In the genomic region with DNA sequence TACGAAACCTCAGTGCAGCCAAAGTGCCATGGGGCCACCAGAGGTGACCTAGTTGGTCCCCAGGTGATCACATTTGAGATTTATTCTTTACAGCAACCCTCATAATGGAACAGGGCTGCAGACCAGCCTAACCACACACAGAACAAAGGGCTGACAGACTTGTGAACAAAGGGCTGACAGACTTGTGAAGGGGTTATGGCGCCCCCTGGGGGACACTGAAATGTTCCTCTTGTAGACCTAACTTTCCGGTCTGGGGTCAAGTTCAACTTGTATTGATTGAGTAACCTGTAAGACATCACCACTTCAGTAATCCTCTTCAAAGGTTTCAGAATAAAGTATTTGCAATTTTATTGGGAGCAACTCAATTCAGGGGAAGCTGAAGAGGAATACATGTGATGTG, we compare ENCODE assay signal across 1 cellular context.
TF ChIP-seq lines count a peak whose summit lies in the region.

No MANE protein-coding gene starts in this region.

TF ChIP-seq in HepG2, 621 proteins besides CTCF, POLR2A, EP300 and RAD21 (continued from another document and continues in another):
- TF ChIP-seq, protein P1, sequence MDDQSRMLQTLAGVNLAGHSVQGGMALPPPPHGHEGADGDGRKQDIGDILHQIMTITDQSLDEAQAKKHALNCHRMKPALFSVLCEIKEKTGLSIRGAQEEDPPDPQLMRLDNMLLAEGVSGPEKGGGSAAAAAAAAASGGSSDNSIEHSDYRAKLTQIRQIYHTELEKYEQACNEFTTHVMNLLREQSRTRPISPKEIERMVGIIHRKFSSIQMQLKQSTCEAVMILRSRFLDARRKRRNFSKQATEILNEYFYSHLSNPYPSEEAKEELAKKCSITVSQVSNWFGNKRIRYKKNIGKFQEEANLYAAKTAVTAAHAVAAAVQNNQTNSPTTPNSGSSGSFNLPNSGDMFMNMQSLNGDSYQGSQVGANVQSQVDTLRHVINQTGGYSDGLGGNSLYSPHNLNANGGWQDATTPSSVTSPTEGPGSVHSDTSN (CRISPR knock-in tag; IDR thresholded peaks at IDR 0.05; ENCODE audit: borderline replicate concordance) = no peak
- TF ChIP-seq GABPA (IDR thresholded peaks at IDR 0.05; ENCODE audit: low read depth, low read length) (no peak), GABPA (CRISPR knock-in tag; IDR thresholded peaks at IDR 0.05; ENCODE audit: low read depth) (peak; percentile 41; the same call in 1 of the 2 replicates), ZNF879 (CRISPR knock-in tag; IDR thresholded peaks at IDR 0.05) (no peak), ZNF33A (CRISPR knock-in tag; IDR thresholded peaks at IDR 0.05; ENCODE audit: borderline replicate concordance) (no peak), KLF13 (CRISPR knock-in tag; IDR thresholded peaks at IDR 0.05) (no peak), SOX5 (CRISPR knock-in tag; IDR thresholded peaks at IDR 0.05; ENCODE audit: borderline replicate concordance) (peak; percentile 65; the same call in 1 of the 2 replicates), ZNF790 (CRISPR knock-in tag; IDR thresholded peaks at IDR 0.05; ENCODE audit: borderline replicate concordance) (no peak), BCL6 (CRISPR knock-in tag; IDR thresholded peaks at IDR 0.05) (peak; percentile 61; the same call in 1 of the 2 replicates), SALL2 (CRISPR knock-in tag; IDR thresholded peaks at IDR 0.05) (no peak), RFX1 (IDR thresholded peaks at IDR 0.05) (no peak), PHB2 (IDR thresholded peaks at IDR 0.05; ENCODE audit: partially characterized antibody) (no peak), ZMAT3 (CRISPR knock-in tag; conservative IDR thresholded peaks at IDR 0.05) (no peak), ZNF816 (CRISPR knock-in tag; IDR thresholded peaks at IDR 0.05; ENCODE audit: borderline replicate concordance) (no peak), ZFP82 (CRISPR knock-in tag; IDR thresholded peaks at IDR 0.05; ENCODE audit: borderline replicate concordance) (no peak), FOSL2 (CRISPR knock-in tag; IDR thresholded peaks at IDR 0.05) (peak; percentile 40; the same call in 1 of the 2 replicates), TAF15 (IDR thresholded peaks at IDR 0.05; ENCODE audit: low read depth, low read length, poor library complexity, severe bottlenecking) (no peak), SKI (IDR thresholded peaks at IDR 0.05; ENCODE audit: partially characterized antibody) (peak; percentile 72), TOPORS (CRISPR knock-in tag; IDR thresholded peaks at IDR 0.05) (no peak), FLYWCH1 (CRISPR knock-in tag; IDR thresholded peaks at IDR 0.05) (no peak), ZSCAN20 (CRISPR knock-in tag; IDR thresholded peaks at IDR 0.05; ENCODE audit: borderline replicate concordance) (no peak), NAIF1 (CRISPR knock-in tag; IDR thresholded peaks at IDR 0.05; ENCODE audit: borderline replicate concordance) (0 out of 2 replicates have a peak, but pooled peaks have one; percentile 33), ZNF251 (CRISPR knock-in tag; IDR thresholded peaks at IDR 0.05) (no peak), ZNF546 (CRISPR knock-in tag; conservative IDR thresholded peaks at IDR 0.05) (no peak)
- TF ChIP-seq, protein P2, sequence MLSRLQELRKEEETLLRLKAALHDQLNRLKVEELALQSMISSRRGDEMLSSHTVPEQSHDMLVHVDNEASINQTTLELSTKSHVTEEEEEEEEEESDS (CRISPR knock-in tag; IDR thresholded peaks at IDR 0.05; ENCODE audit: borderline replicate concordance) = no peak
- TF ChIP-seq, protein P3, sequence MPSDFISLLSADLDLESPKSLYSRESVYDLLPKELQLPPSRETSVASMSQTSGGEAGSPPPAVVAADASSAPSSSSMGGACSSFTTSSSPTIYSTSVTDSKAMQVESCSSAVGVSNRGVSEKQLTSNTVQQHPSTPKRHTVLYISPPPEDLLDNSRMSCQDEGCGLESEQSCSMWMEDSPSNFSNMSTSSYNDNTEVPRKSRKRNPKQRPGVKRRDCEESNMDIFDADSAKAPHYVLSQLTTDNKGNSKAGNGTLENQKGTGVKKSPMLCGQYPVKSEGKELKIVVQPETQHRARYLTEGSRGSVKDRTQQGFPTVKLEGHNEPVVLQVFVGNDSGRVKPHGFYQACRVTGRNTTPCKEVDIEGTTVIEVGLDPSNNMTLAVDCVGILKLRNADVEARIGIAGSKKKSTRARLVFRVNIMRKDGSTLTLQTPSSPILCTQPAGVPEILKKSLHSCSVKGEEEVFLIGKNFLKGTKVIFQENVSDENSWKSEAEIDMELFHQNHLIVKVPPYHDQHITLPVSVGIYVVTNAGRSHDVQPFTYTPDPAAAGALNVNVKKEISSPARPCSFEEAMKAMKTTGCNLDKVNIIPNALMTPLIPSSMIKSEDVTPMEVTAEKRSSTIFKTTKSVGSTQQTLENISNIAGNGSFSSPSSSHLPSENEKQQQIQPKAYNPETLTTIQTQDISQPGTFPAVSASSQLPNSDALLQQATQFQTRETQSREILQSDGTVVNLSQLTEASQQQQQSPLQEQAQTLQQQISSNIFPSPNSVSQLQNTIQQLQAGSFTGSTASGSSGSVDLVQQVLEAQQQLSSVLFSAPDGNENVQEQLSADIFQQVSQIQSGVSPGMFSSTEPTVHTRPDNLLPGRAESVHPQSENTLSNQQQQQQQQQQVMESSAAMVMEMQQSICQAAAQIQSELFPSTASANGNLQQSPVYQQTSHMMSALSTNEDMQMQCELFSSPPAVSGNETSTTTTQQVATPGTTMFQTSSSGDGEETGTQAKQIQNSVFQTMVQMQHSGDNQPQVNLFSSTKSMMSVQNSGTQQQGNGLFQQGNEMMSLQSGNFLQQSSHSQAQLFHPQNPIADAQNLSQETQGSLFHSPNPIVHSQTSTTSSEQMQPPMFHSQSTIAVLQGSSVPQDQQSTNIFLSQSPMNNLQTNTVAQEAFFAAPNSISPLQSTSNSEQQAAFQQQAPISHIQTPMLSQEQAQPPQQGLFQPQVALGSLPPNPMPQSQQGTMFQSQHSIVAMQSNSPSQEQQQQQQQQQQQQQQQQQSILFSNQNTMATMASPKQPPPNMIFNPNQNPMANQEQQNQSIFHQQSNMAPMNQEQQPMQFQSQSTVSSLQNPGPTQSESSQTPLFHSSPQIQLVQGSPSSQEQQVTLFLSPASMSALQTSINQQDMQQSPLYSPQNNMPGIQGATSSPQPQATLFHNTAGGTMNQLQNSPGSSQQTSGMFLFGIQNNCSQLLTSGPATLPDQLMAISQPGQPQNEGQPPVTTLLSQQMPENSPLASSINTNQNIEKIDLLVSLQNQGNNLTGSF (CRISPR knock-in tag; IDR thresholded peaks at IDR 0.05) = no peak
- TF ChIP-seq, protein P4, sequence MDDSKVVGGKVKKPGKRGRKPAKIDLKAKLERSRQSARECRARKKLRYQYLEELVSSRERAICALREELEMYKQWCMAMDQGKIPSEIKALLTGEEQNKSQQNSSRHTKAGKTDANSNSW (CRISPR knock-in tag; IDR thresholded peaks at IDR 0.05; ENCODE audit: borderline replicate concordance) = no peak
- TF ChIP-seq, protein P5, sequence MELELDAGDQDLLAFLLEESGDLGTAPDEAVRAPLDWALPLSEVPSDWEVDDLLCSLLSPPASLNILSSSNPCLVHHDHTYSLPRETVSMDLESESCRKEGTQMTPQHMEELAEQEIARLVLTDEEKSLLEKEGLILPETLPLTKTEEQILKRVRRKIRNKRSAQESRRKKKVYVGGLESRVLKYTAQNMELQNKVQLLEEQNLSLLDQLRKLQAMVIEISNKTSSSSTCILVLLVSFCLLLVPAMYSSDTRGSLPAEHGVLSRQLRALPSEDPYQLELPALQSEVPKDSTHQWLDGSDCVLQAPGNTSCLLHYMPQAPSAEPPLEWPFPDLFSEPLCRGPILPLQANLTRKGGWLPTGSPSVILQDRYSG (CRISPR knock-in tag; IDR thresholded peaks at IDR 0.05) = no peak
- TF ChIP-seq, protein P6, sequence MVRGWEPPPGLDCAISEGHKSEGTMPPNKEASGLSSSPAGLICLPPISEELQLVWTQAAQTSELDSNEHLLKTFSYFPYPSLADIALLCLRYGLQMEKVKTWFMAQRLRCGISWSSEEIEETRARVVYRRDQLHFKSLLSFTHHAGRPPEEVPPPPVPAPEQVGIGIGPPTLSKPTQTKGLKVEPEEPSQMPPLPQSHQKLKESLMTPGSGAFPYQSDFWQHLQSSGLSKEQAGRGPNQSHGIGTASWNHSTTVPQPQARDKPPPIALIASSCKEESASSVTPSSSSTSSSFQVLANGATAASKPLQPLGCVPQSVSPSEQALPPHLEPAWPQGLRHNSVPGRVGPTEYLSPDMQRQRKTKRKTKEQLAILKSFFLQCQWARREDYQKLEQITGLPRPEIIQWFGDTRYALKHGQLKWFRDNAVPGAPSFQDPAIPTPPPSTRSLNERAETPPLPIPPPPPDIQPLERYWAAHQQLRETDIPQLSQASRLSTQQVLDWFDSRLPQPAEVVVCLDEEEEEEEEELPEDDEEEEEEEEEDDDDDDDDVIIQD (CRISPR knock-in tag; IDR thresholded peaks at IDR 0.05; ENCODE audit: low read depth) = peak; percentile 38; the same call in 1 of the 2 replicates
- TF ChIP-seq, protein P7, sequence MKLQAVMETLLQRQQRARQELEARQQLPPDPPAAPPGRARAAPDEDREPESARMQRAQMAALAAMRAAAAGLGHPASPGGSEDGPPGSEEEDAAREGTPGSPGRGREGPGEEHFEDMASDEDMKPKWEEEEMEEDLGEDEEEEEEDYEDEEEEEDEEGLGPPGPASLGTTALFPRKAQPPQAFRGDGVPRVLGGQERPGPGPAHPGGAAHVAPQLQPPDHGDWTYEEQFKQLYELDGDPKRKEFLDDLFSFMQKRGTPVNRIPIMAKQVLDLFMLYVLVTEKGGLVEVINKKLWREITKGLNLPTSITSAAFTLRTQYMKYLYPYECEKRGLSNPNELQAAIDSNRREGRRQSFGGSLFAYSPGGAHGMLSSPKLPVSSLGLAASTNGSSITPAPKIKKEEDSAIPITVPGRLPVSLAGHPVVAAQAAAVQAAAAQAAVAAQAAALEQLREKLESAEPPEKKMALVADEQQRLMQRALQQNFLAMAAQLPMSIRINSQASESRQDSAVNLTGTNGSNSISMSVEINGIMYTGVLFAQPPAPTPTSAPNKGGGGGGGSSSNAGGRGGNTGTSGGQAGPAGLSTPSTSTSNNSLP (IDR thresholded peaks at IDR 0.05; ENCODE audit: low read depth, low read length) = no peak
- TF ChIP-seq, protein P8, sequence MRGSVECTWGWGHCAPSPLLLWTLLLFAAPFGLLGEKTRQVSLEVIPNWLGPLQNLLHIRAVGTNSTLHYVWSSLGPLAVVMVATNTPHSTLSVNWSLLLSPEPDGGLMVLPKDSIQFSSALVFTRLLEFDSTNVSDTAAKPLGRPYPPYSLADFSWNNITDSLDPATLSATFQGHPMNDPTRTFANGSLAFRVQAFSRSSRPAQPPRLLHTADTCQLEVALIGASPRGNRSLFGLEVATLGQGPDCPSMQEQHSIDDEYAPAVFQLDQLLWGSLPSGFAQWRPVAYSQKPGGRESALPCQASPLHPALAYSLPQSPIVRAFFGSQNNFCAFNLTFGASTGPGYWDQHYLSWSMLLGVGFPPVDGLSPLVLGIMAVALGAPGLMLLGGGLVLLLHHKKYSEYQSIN (CRISPR knock-in tag; IDR thresholded peaks at IDR 0.05; ENCODE audit: borderline replicate concordance) = no peak
- TF ChIP-seq, protein P9, sequence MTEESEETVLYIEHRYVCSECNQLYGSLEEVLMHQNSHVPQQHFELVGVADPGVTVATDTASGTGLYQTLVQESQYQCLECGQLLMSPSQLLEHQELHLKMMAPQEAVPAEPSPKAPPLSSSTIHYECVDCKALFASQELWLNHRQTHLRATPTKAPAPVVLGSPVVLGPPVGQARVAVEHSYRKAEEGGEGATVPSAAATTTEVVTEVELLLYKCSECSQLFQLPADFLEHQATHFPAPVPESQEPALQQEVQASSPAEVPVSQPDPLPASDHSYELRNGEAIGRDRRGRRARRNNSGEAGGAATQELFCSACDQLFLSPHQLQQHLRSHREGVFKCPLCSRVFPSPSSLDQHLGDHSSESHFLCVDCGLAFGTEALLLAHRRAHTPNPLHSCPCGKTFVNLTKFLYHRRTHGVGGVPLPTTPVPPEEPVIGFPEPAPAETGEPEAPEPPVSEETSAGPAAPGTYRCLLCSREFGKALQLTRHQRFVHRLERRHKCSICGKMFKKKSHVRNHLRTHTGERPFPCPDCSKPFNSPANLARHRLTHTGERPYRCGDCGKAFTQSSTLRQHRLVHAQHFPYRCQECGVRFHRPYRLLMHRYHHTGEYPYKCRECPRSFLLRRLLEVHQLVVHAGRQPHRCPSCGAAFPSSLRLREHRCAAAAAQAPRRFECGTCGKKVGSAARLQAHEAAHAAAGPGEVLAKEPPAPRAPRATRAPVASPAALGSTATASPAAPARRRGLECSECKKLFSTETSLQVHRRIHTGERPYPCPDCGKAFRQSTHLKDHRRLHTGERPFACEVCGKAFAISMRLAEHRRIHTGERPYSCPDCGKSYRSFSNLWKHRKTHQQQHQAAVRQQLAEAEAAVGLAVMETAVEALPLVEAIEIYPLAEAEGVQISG (CRISPR knock-in tag; IDR thresholded peaks at IDR 0.05) = no peak
- TF ChIP-seq, protein P10, sequence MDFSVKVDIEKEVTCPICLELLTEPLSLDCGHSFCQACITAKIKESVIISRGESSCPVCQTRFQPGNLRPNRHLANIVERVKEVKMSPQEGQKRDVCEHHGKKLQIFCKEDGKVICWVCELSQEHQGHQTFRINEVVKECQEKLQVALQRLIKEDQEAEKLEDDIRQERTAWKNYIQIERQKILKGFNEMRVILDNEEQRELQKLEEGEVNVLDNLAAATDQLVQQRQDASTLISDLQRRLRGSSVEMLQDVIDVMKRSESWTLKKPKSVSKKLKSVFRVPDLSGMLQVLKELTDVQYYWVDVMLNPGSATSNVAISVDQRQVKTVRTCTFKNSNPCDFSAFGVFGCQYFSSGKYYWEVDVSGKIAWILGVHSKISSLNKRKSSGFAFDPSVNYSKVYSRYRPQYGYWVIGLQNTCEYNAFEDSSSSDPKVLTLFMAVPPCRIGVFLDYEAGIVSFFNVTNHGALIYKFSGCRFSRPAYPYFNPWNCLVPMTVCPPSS (IDR thresholded peaks at IDR 0.05) = no peak
- TF ChIP-seq, protein P11, sequence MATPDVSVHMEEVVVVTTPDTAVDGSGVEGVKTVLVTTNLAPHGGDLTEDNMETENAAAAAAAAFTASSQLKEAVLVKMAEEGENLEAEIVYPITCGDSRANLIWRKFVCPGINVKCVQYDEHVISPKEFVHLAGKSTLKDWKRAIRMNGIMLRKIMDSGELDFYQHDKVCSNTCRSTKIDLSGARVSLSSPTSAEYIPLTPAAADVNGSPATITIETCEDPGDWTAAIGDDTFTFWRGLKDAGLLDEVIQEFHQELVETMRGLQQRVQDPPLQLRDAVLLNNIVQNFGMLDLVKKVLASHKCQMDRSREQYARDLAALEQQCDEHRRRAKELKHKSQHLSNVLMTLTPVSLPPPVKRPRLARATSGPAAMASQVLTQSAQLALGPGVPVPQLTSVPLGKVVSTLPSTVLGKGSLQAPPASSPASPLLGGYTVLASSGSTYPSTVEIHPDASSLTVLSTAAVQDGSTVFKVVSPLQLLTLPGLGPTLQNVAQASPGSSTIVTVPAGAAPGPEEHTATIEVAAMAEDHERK (CRISPR knock-in tag; IDR thresholded peaks at IDR 0.05; ENCODE audit: low read depth) = no peak
- TF ChIP-seq, protein P12, sequence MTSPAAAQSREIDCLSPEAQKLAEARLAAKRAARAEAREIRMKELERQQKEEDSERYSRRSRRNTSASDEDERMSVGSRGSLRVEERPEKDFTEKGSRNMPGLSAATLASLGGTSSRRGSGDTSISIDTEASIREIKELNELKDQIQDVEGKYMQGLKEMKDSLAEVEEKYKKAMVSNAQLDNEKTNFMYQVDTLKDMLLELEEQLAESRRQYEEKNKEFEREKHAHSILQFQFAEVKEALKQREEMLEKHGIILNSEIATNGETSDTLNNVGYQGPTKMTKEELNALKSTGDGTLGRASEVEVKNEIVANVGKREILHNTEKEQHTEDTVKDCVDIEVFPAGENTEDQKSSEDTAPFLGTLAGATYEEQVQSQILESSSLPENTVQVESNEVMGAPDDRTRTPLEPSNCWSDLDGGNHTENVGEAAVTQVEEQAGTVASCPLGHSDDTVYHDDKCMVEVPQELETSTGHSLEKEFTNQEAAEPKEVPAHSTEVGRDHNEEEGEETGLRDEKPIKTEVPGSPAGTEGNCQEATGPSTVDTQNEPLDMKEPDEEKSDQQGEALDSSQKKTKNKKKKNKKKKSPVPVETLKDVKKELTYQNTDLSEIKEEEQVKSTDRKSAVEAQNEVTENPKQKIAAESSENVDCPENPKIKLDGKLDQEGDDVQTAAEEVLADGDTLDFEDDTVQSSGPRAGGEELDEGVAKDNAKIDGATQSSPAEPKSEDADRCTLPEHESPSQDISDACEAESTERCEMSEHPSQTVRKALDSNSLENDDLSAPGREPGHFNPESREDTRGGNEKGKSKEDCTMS (CRISPR knock-in tag; conservative IDR thresholded peaks at IDR 0.05) = no peak
